9 cellular contexts compared by ENCODE assay signal in genomic region chr5:93601433-93602175, GRCh38. TPM values are rescaled to one million over a fixed set of nuclear protein-coding genes. Genes with fewer than 3 reads are reported as not detected.
DNase-seq lines count a peak whose midpoint lies in the region; FAIRE-seq and TF ChIP-seq lines count a peak whose summit lies in the region.
"Had no signal": no experiment of that assay in that cellular context is flagged by ENCODE, and none has a peak within 500 bp of the region (broad histone marks: within the 10 kb centered on the region; RNA-seq: fewer than 3 reads in every experiment).

No MANE protein-coding gene starts in this region.

- WGBS in endodermal cell (ENCODE audit: insufficient coverage in 1 of 2, insufficient read length in 1 of 2), 2 experiments = 4 to 6% methylated on average over 4 to 11 of the region's 11 CpGs

- peaks cover 21% of the 10 kb centered on the region for H3K4me1 Mint-ChIP-seq in endodermal cell

- H3K9me3 Mint-ChIP-seq in endodermal cell = no peaks in the 10 kb centered on the region
- H3K9me3 Mint-ChIP-seq: activated T-cell treated with anti-CD3 and anti-CD28 coated beads, Interleukin-2, amount 50 U/mL, for 72 hours had no signal

- FAIRE-seq in GM19239 (lab: Jason Lieb, UNC) = peak; percentile 56

- H3K27ac Mint-ChIP-seq in endodermal cell = no peak overlapping the region
- H3K27ac Mint-ChIP-seq: activated T-cell treated with anti-CD3 and anti-CD28 coated beads, Interleukin-2, amount 50 U/mL, for 72 hours had no signal

- H3K9ac ChIP-seq in endodermal cell (ENCODE audit: extremely low read depth, low read length, poor library complexity, severe bottlenecking) = no peak overlapping the region

- no peaks in the 10 kb centered on the region for H3K36me3 Mint-ChIP-seq in endodermal cell (ENCODE audit: low read depth)

- H3K27ac ChIP-seq in endodermal cell (ENCODE audit: low read depth, low read length) = peak overlapping the region; percentile 88

- peak overlapping the region; percentile 56 for H3K4me3 ChIP-seq in endodermal cell (ENCODE audit: low read length)

- DNase-seq in GM19239 (ENCODE audit: insufficient read length, low spot score) (no peak), NCI-H446 treated with DMSO at 0.1 percent for 48 hours (lab: John Stamatoyannopoulos, UW) (peak; percentile 33), endodermal cell (no peak), occipital lobe (lab: John Stamatoyannopoulos, UW) (peak; percentile 29), 8988T (no peak), NCI-H1092 (lab: John Stamatoyannopoulos, UW) (no peak), putamen (ENCODE audit: low spot score) (no peak)
- DNase-seq: activated T-cell treated with anti-CD3 and anti-CD28 coated beads, Interleukin-2, amount 50 U/mL, for 72 hours; NCI-H1436 treated with DMSO at 0.1 percent for 48 hours had no signal

- no peaks in the 10 kb centered on the region for H3K36me3 ChIP-seq in endodermal cell (ENCODE audit: control insufficient read depth, insufficient read depth, low read length)

- H3K9me3 ChIP-seq in endodermal cell (ENCODE audit: control insufficient read depth, low read length) = peaks cover 6% of the 10 kb centered on the region

- no peak for TF ChIP-seq CTCF in endodermal cell (conservative IDR thresholded peaks at IDR 0.05)

- peak overlapping the region; percentile 29 for H3K4me3 Mint-ChIP-seq in endodermal cell
- H3K4me3 Mint-ChIP-seq: activated T-cell treated with anti-CD3 and anti-CD28 coated beads, Interleukin-2, amount 50 U/mL, for 72 hours had no signal

- H3K27me3 ChIP-seq in endodermal cell (ENCODE audit: control insufficient read depth, insufficient read depth, low read length, poor library complexity, severe bottlenecking) = peaks cover 100% of the 10 kb centered on the region

- no peaks in the 10 kb centered on the region for H3K27me3 Mint-ChIP-seq in endodermal cell (ENCODE audit: insufficient read depth)

- H3K4me1 ChIP-seq in endodermal cell (ENCODE audit: control insufficient read depth, insufficient read depth, low read length) = peaks cover 2% of the 10 kb centered on the region

RNA-seq across cellular contexts. Expression of gene NR2F1, which starts 18.6 kb away (rescaled TPM):
- total RNA-seq in endodermal cell (under 1 TPM in 1 of 2 donors, not detected in 1; 0.22 TPM), occipital lobe (121 TPM)
- polyA plus RNA-seq in endodermal cell (2013, experiment 1 of 2) = 304 TPM
- polyA plus RNA-seq in endodermal cell (2013, experiment 2 of 2) = 263 TPM
- total RNA-seq: activated T-cell treated with anti-CD3 and anti-CD28 coated beads, Interleukin-2, amount 50 U/mL, for 72 hours had no signal

RNA-seq across cellular contexts. Expression of gene NR2F1-AS1, which starts 20.6 kb away (rescaled TPM):
- total RNA-seq in endodermal cell (1 to 10 TPM; 1.4 to 3.3 TPM), occipital lobe (109 TPM)
- 37.1 TPM for polyA plus RNA-seq in endodermal cell (2013, experiment 1 of 2)
- 26.7 TPM for polyA plus RNA-seq in endodermal cell (2013, experiment 2 of 2)

Comparison
In these comparisons a context has a peak if more than half of its experiments do, and no peak if none do; other contexts are left out.
1. DNase-seq: peak in NCI-H446 treated with DMSO at 0.1 percent for 48 hours (single experiment) and occipital lobe (single experiment); none in GM19239 (single experiment), endodermal cell (single experiment), 8988T (single experiment), NCI-H1092 (single experiment) and putamen (single experiment).
2. RNA of gene NR2F1, which starts 18.6 kb away (total RNA-seq): 121 TPM in occipital lobe (single experiment); 0.22 TPM in endodermal cell; every median in the first group is over 10 times any median in the second.
3. RNA of gene NR2F1-AS1, which starts 20.6 kb away (total RNA-seq): 109 TPM in occipital lobe (single experiment); 1.4 to 3.3 TPM in endodermal cell; every median in the first group is over 10 times any median in the second.